37 cellular contexts compared by ENCODE assay signal in the genomic region with DNA sequence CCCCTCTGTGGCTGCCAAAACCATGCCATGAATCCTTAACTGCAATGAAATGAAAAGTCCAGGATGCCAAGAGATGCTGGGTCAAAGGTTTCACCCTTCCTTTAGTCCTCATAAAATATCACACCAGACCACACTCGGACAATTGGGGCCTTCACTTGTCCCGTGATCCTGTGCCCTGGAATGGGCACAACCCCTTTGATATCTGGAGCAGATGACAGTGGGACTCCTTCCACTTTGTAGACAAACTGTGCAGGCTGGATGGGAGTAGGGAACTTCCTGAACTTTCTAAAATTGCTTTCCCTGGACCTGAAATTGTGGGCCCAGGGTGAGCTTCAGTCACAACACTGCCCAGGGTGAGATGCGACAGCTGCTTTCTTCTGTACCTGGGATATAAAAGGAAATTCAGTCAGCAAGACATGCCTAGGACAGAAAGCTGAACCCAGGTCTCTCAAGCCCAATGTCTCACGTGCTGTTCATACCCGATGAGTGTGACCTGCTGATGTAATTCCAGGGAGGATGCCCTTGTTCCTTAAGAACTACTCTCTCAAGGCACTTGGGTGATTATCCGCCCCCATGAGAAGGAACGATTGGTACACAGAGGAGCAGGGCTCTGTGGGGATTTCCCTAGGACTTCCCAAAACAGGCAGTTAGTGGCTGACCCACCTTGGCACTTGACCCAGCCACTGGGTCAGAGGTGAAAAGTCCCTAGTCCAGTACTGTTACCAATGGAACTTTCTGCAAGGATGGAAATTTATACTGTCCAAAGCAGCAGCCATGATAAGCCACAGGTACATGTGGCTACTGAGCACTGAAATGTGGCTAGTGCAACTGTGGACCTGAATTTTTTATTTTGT. TPM values are rescaled to one million over a fixed set of nuclear protein-coding genes. Genes with fewer than 3 reads are reported as not detected.
"Had no signal": no experiment of that assay in that cellular context is flagged by ENCODE, and none has a peak within 500 bp of the region (broad histone marks: within the 10 kb centered on the region; RNA-seq: fewer than 3 reads in every experiment).

No MANE protein-coding gene starts in this region.

- H3K9me3 ChIP-seq: adrenal gland, body of pancreas, breast epithelium, MG63, Peyer's patch, SJSA1, SK-N-SH had no signal

- H3K9me3 Mint-ChIP-seq: activated CD4-positive, alpha-beta T cell treated with anti-CD3 and anti-CD28 coated beads, Interleukin-2, amount 10 ng/mL, durations not matched to agents 24 days and 14 days; activated CD8-positive, alpha-beta T cell treated with anti-CD3 and anti-CD28 coated beads for 36 hours; activated naive CD4-positive, alpha-beta T cell treated with anti-CD3 and anti-CD28 coated beads, Interleukin-2, amount 50 U/mL, for 72 hours; activated T-cell treated with anti-CD3 and anti-CD28 coated beads, Interleukin-2, amount 50 U/mL, for 72 hours; activated T-helper 17 cell treated with anti-CD3 and anti-CD28 coated beads, Interleukin-2, amount 50 U/mL, for 72 hours; T-helper 1 cell treated with Interleukin-12 subunit alpha and Interleukin-12 subunit beta and Interleukin-4 antibody, amounts not matched to agents 30 μg/mL and 1 μg/mL, for 36 hours; T-helper 2 cell treated with Interferon-gamma antibody and Interleukin-4, amounts not matched to agents 5 μg/mL and 100 μg/mL, for 36 hours had no signal

- H3K4me1 Mint-ChIP-seq: activated CD4-positive, alpha-beta T cell treated with anti-CD3 and anti-CD28 coated beads, Interleukin-2, amount 10 ng/mL, durations not matched to agents 24 days and 14 days; activated T-helper 17 cell treated with anti-CD3 and anti-CD28 coated beads, Interleukin-2, amount 50 U/mL, for 72 hours had no signal

- H3K27me3 Mint-ChIP-seq: activated CD4-positive, alpha-beta T cell treated with anti-CD3 and anti-CD28 coated beads, Interleukin-2, amount 10 ng/mL, durations not matched to agents 24 days and 14 days; activated CD8-positive, alpha-beta T cell treated with anti-CD3 and anti-CD28 coated beads for 36 hours; activated T-helper 17 cell treated with anti-CD3 and anti-CD28 coated beads, Interleukin-2, amount 50 U/mL, for 72 hours had no signal

- H3K36me3 ChIP-seq: adrenal gland, breast epithelium, MG63, Peyer's patch, SJSA1 had no signal

- ATAC-seq: activated CD8-positive, alpha-beta T cell treated with anti-CD3 and anti-CD28 coated beads for 36 hours; activated naive CD4-positive, alpha-beta T cell treated with anti-CD3 and anti-CD28 coated beads, Interleukin-2, amount 50 U/mL, for 72 hours; activated T-cell treated with anti-CD3 and anti-CD28 coated beads, Interleukin-2, amount 50 U/mL, for 72 hours; activated T-helper 17 cell treated with anti-CD3 and anti-CD28 coated beads, Interleukin-2, amount 50 U/mL, for 72 hours; body of pancreas; PC-3 had no signal

- H3K27ac Mint-ChIP-seq: activated CD4-positive, alpha-beta T cell treated with anti-CD3 and anti-CD28 coated beads, Interleukin-2, amount 10 ng/mL, durations not matched to agents 24 days and 14 days; activated CD8-positive, alpha-beta T cell treated with anti-CD3 and anti-CD28 coated beads for 36 hours; activated naive CD4-positive, alpha-beta T cell treated with anti-CD3 and anti-CD28 coated beads, Interleukin-2, amount 50 U/mL, for 72 hours; activated T-cell treated with anti-CD3 and anti-CD28 coated beads, Interleukin-2, amount 50 U/mL, for 72 hours; activated T-helper 17 cell treated with anti-CD3 and anti-CD28 coated beads, Interleukin-2, amount 50 U/mL, for 72 hours; T-helper 1 cell treated with Interleukin-12 subunit alpha and Interleukin-12 subunit beta and Interleukin-4 antibody, amounts not matched to agents 30 μg/mL and 1 μg/mL, for 36 hours; T-helper 2 cell treated with Interferon-gamma antibody and Interleukin-4, amounts not matched to agents 5 μg/mL and 100 μg/mL, for 36 hours had no signal

- H3K36me3 Mint-ChIP-seq: activated naive CD4-positive, alpha-beta T cell treated with anti-CD3 and anti-CD28 coated beads, Interleukin-2, amount 50 U/mL, for 72 hours had no signal

- DNase-seq: activated CD4-positive, alpha-beta T cell treated with anti-CD3 and anti-CD28 coated beads, Interleukin-2, amount 10 ng/mL, durations not matched to agents 24 days and 14 days; activated CD4-positive, alpha-beta T cell treated with anti-CD3 and anti-CD28 coated beads, Interleukin-2, amount 50 U/mL, for 4 hours; activated CD8-positive, alpha-beta T cell treated with anti-CD3 and anti-CD28 coated beads for 36 hours; activated effector memory CD4-positive, alpha-beta T cell treated with anti-CD3 and anti-CD28 coated beads, Interleukin-2, amount 50 U/mL, for 16 hours; activated naive CD4-positive, alpha-beta T cell; activated T-cell treated with anti-CD3 and anti-CD28 coated beads, Interleukin-2, amount 50 U/mL, for 1 hour; activated T-cell treated with anti-CD3 and anti-CD28 coated beads, Interleukin-2, amount 50 U/mL, for 72 hours; adrenal gland; body of pancreas; Kasumi-1; MG63; NCI-H1048; NCI-H1105 treated with DMSO at 0.1 percent for 48 hours; NCI-H1436; NCI-H1694; NCI-H1930; NCI-H2081 treated with DMSO at 0.1 percent for 48 hours; NCI-H226; NCI-H446 treated with DMSO at 0.1 percent for 48 hours; NCI-H524; NCI-H69; NCI-H82; PC-3; Peyer's patch; RPMI8226; SHP77 treated with DMSO at 0.1 percent for 48 hours; SK-N-SH had no signal

- H3K4me1 ChIP-seq: adrenal gland, body of pancreas, breast epithelium, Peyer's patch, SJSA1 had no signal

- H3K4me3 Mint-ChIP-seq: activated CD4-positive, alpha-beta T cell treated with anti-CD3 and anti-CD28 coated beads, Interleukin-2, amount 10 ng/mL, durations not matched to agents 24 days and 14 days; activated CD8-positive, alpha-beta T cell treated with anti-CD3 and anti-CD28 coated beads for 36 hours; activated T-cell treated with anti-CD3 and anti-CD28 coated beads, Interleukin-2, amount 50 U/mL, for 72 hours; activated T-helper 17 cell treated with anti-CD3 and anti-CD28 coated beads, Interleukin-2, amount 50 U/mL, for 72 hours; T-helper 1 cell treated with Interleukin-12 subunit alpha and Interleukin-12 subunit beta and Interleukin-4 antibody, amounts not matched to agents 30 μg/mL and 1 μg/mL, for 36 hours; T-helper 2 cell treated with Interferon-gamma antibody and Interleukin-4, amounts not matched to agents 5 μg/mL and 100 μg/mL, for 36 hours had no signal

- H3K4me3 ChIP-seq: adrenal gland, body of pancreas, breast epithelium, MG63, Peyer's patch, SJSA1 had no signal

- H3K4me2 ChIP-seq: SK-N-SH had no signal

- FAIRE-seq: astrocyte, TTC549 had no signal

- H3K27me3 ChIP-seq: adrenal gland, body of pancreas, breast epithelium, MG63, Peyer's patch, SJSA1 had no signal

- H3K9ac ChIP-seq: SK-N-SH had no signal

- H3K27ac ChIP-seq: adrenal gland, body of pancreas, breast epithelium, Peyer's patch, SJSA1 had no signal

RNA-seq across cellular contexts. Expression of a gene that starts 9.3 kb away (rescaled TPM):
- total RNA-seq: activated CD4-positive, alpha-beta T cell treated with anti-CD3 and anti-CD28 coated beads, Interleukin-2, amount 10 ng/mL, durations not matched to agents 24 days and 14 days; activated CD8-positive, alpha-beta memory T cell treated with anti-CD3 and anti-CD28 coated beads for 36 hours; activated CD8-positive, alpha-beta T cell treated with anti-CD3 and anti-CD28 coated beads for 36 hours; activated naive CD4-positive, alpha-beta T cell treated with anti-CD3 and anti-CD28 coated beads, Interleukin-2, amount 50 U/mL, for 72 hours; activated T-cell treated with anti-CD3 and anti-CD28 coated beads, Interleukin-2, amount 50 U/mL, for 72 hours; activated T-helper 17 cell treated with anti-CD3 and anti-CD28 coated beads, Interleukin-2, amount 50 U/mL, for 72 hours; adrenal gland; astrocyte; body of pancreas; breast epithelium; cardiac septum; PC-3; Peyer's patch; SJSA1 had no signal
- polyA plus RNA-seq: adrenal gland, SK-N-SH had no signal

RNA-seq across cellular contexts. Expression of a gene that starts 14.6 kb away (rescaled TPM):
- total RNA-seq: activated CD4-positive, alpha-beta T cell treated with anti-CD3 and anti-CD28 coated beads, Interleukin-2, amount 10 ng/mL, durations not matched to agents 24 days and 14 days; activated CD8-positive, alpha-beta memory T cell treated with anti-CD3 and anti-CD28 coated beads for 36 hours; activated CD8-positive, alpha-beta T cell treated with anti-CD3 and anti-CD28 coated beads for 36 hours; activated naive CD4-positive, alpha-beta T cell treated with anti-CD3 and anti-CD28 coated beads, Interleukin-2, amount 50 U/mL, for 72 hours; activated T-cell treated with anti-CD3 and anti-CD28 coated beads, Interleukin-2, amount 50 U/mL, for 72 hours; activated T-helper 17 cell treated with anti-CD3 and anti-CD28 coated beads, Interleukin-2, amount 50 U/mL, for 72 hours; astrocyte; body of pancreas; cardiac septum; PC-3; Peyer's patch; SJSA1 had no signal
- polyA plus RNA-seq: adrenal gland, SK-N-SH had no signal

RNA-seq across cellular contexts. Expression of a gene that starts 17.9 kb away (rescaled TPM):
- total RNA-seq: activated CD4-positive, alpha-beta T cell treated with anti-CD3 and anti-CD28 coated beads, Interleukin-2, amount 10 ng/mL, durations not matched to agents 24 days and 14 days; activated CD8-positive, alpha-beta memory T cell treated with anti-CD3 and anti-CD28 coated beads for 36 hours; activated CD8-positive, alpha-beta T cell treated with anti-CD3 and anti-CD28 coated beads for 36 hours; activated naive CD4-positive, alpha-beta T cell treated with anti-CD3 and anti-CD28 coated beads, Interleukin-2, amount 50 U/mL, for 72 hours; activated T-cell treated with anti-CD3 and anti-CD28 coated beads, Interleukin-2, amount 50 U/mL, for 72 hours; activated T-helper 17 cell treated with anti-CD3 and anti-CD28 coated beads, Interleukin-2, amount 50 U/mL, for 72 hours; adrenal gland; astrocyte; body of pancreas; breast epithelium; cardiac septum; PC-3; Peyer's patch; SJSA1 had no signal
- polyA plus RNA-seq: adrenal gland, SK-N-SH had no signal

RNA-seq across cellular contexts. Expression of a gene that starts 31.6 kb away (rescaled TPM):
- total RNA-seq: activated CD4-positive, alpha-beta T cell treated with anti-CD3 and anti-CD28 coated beads, Interleukin-2, amount 10 ng/mL, durations not matched to agents 24 days and 14 days; activated CD8-positive, alpha-beta memory T cell treated with anti-CD3 and anti-CD28 coated beads for 36 hours; activated CD8-positive, alpha-beta T cell treated with anti-CD3 and anti-CD28 coated beads for 36 hours; activated naive CD4-positive, alpha-beta T cell treated with anti-CD3 and anti-CD28 coated beads, Interleukin-2, amount 50 U/mL, for 72 hours; activated T-cell treated with anti-CD3 and anti-CD28 coated beads, Interleukin-2, amount 50 U/mL, for 72 hours; activated T-helper 17 cell treated with anti-CD3 and anti-CD28 coated beads, Interleukin-2, amount 50 U/mL, for 72 hours; adrenal gland; astrocyte; body of pancreas; breast epithelium; cardiac septum; PC-3; Peyer's patch; SJSA1 had no signal
- polyA plus RNA-seq: adrenal gland, SK-N-SH had no signal

RNA-seq across cellular contexts. Expression of a gene that starts 57.3 kb away (rescaled TPM):
- total RNA-seq: activated CD4-positive, alpha-beta T cell treated with anti-CD3 and anti-CD28 coated beads, Interleukin-2, amount 10 ng/mL, durations not matched to agents 24 days and 14 days; activated CD8-positive, alpha-beta memory T cell treated with anti-CD3 and anti-CD28 coated beads for 36 hours; activated CD8-positive, alpha-beta T cell treated with anti-CD3 and anti-CD28 coated beads for 36 hours; activated naive CD4-positive, alpha-beta T cell treated with anti-CD3 and anti-CD28 coated beads, Interleukin-2, amount 50 U/mL, for 72 hours; activated T-cell treated with anti-CD3 and anti-CD28 coated beads, Interleukin-2, amount 50 U/mL, for 72 hours; activated T-helper 17 cell treated with anti-CD3 and anti-CD28 coated beads, Interleukin-2, amount 50 U/mL, for 72 hours; adrenal gland; astrocyte; body of pancreas; breast epithelium; cardiac septum; PC-3; Peyer's patch; SJSA1 had no signal
- polyA plus RNA-seq: SK-N-SH had no signal
